1 cellular context compared by ENCODE assay signal in the genomic region with DNA sequence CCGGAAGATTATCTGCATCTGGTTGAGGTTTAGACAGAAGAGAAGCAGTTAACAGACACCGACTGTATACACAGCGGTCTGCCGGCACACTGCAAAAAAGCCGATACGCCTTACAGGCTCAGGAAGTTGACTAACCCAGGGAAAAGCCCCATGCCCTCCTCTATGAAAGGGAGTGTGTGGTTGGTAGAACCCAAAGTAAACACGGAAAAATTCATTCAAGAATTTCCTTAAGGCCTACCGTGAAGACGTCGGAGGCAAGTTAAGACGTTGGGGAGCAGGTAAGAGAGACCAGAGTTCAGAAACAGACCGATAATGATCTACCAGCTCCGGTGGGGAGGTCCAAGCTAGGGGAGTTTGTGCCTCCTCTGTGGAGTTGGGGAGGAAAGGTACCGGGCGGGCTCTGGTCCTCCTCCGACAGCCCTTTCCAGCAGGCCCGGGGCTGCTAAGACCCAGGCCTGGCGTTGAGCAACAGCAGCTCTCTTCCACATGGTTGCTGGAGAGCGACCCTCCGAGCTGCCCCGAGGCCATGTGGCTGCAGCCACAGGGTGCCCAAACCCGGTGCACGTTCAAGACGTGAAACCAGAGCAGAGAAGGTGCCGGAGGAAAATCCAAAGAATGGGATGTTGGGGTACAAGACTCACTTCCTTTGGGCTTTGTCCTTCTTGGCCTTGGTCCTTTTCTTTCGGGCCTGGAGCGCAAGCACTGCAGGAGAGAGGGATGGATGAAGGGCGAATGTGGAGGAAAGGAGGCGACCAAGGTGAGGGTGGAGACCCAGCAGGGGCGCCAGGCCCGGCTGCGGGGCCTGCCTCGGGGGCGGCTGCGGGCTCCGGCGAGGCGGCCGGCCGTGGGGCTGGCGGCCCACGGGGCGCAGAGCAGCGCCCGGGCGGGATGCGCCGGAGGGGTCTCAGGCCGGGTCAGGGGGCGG.
TF ChIP-seq lines count a peak whose summit lies in the region.

No MANE protein-coding gene starts in this region.

TF ChIP-seq in HEK293, 187 proteins besides CTCF, POLR2A, EP300 and RAD21 (continued from another document and continues in another):
- TF ChIP-seq GLIS2 (tag by site-specific recombination; IDR thresholded peaks at IDR 0.05) (peak; percentile 60), ZNF677 (tag by site-specific recombination; IDR thresholded peaks at IDR 0.05) (no peak), ZNF660 (tag by site-specific recombination; IDR thresholded peaks at IDR 0.05) (0 out of 2 replicates have a peak, but pooled peaks have one; percentile 7), ZNF274 (IDR thresholded peaks at IDR 0.05; ENCODE audit: low read length) (no peak), ZNF274 (tag by site-specific recombination; IDR thresholded peaks at IDR 0.05; ENCODE audit: borderline replicate concordance) (no peak), ZNF133 (tag by site-specific recombination; IDR thresholded peaks at IDR 0.05) (no peak), ZNF558 (tag by site-specific recombination; IDR thresholded peaks at IDR 0.05) (no peak), ZNF837 (tag by site-specific recombination; IDR thresholded peaks at IDR 0.05) (no peak), ZIC2 (tag by site-specific recombination; IDR thresholded peaks at IDR 0.05) (peak; percentile 56; the same call in 1 of the 2 replicates), PRDM1 (tag by site-specific recombination; IDR thresholded peaks at IDR 0.05) (no peak; the same call in 1 of the 2 replicates), ZNF514 (tag by site-specific recombination; IDR thresholded peaks at IDR 0.05) (no peak), ZNF391 (tag by site-specific recombination; IDR thresholded peaks at IDR 0.05; ENCODE audit: borderline replicate concordance, low read depth) (no peak), ZNF155 (tag by site-specific recombination; IDR thresholded peaks at IDR 0.05) (no peak), ZNF654 (tag by site-specific recombination; IDR thresholded peaks at IDR 0.05; ENCODE audit: low read depth) (no peak), ZNF830 (tag by site-specific recombination; IDR thresholded peaks at IDR 0.05; ENCODE audit: low read depth) (no peak), ZNF24 (tag by site-specific recombination; IDR thresholded peaks at IDR 0.05) (no peak), KLF8 (tag by site-specific recombination; IDR thresholded peaks at IDR 0.05) (no peak), ZNF548 (tag by site-specific recombination; IDR thresholded peaks at IDR 0.05) (no peak), ZNF560 (tag by site-specific recombination; IDR thresholded peaks at IDR 0.05; ENCODE audit: borderline replicate concordance) (no peak), ZNF596 (tag by site-specific recombination; IDR thresholded peaks at IDR 0.05) (no peak), ZNF610 (tag by site-specific recombination; IDR thresholded peaks at IDR 0.05; ENCODE audit: borderline replicate concordance) (no peak), ZFP37 (tag by site-specific recombination; IDR thresholded peaks at IDR 0.05) (no peak), ZNF335 (tag by site-specific recombination; conservative IDR thresholded peaks at IDR 0.05) (peak; percentile 78), ZNF549 (tag by site-specific recombination; IDR thresholded peaks at IDR 0.05) (no peak), ZNF157 (tag by site-specific recombination; IDR thresholded peaks at IDR 0.05) (no peak), ZNF658 (tag by site-specific recombination; IDR thresholded peaks at IDR 0.05) (no peak), ZNF350 (tag by site-specific recombination; IDR thresholded peaks at IDR 0.05) (no peak), OVOL3 (tag by site-specific recombination; IDR thresholded peaks at IDR 0.05) (no peak), ZNF214 (tag by site-specific recombination; IDR thresholded peaks at IDR 0.05; ENCODE audit: borderline replicate concordance) (no peak), ZSCAN16 (tag by site-specific recombination; IDR thresholded peaks at IDR 0.05) (no peak), ZNF626 (tag by site-specific recombination; IDR thresholded peaks at IDR 0.05) (no peak), HOXD13 (CRISPR knock-in tag; IDR thresholded peaks at IDR 0.05; ENCODE audit: borderline replicate concordance) (no peak), ZNF239 (tag by site-specific recombination; IDR thresholded peaks at IDR 0.05) (no peak), ZEB2 (tag by site-specific recombination; IDR thresholded peaks at IDR 0.05) (peak; percentile 34; the same call in 1 of the 2 replicates), ZNF266 (tag by site-specific recombination; IDR thresholded peaks at IDR 0.05; ENCODE audit: low read depth) (no peak), SCRT2 (tag by site-specific recombination; IDR thresholded peaks at IDR 0.05) (no peak), ZXDB (tag by site-specific recombination; IDR thresholded peaks at IDR 0.05) (no peak; the same call in 1 of the 2 replicates), ZNF184 (tag by site-specific recombination; IDR thresholded peaks at IDR 0.05) (no peak), ZNF211 (tag by site-specific recombination; IDR thresholded peaks at IDR 0.05; ENCODE audit: low read depth) (no peak), KLF7 (tag by site-specific recombination; IDR thresholded peaks at IDR 0.05; ENCODE audit: borderline replicate concordance) (no peak), GFI1B (tag by site-specific recombination; IDR thresholded peaks at IDR 0.05) (no peak), GLI4 (tag by site-specific recombination; IDR thresholded peaks at IDR 0.05) (no peak), BCL11B (tag by site-specific recombination; IDR thresholded peaks at IDR 0.05; ENCODE audit: low read depth) (no peak), ZNF768 (tag by site-specific recombination; IDR thresholded peaks at IDR 0.05) (no peak)
- TF ChIP-seq, protein P1, sequence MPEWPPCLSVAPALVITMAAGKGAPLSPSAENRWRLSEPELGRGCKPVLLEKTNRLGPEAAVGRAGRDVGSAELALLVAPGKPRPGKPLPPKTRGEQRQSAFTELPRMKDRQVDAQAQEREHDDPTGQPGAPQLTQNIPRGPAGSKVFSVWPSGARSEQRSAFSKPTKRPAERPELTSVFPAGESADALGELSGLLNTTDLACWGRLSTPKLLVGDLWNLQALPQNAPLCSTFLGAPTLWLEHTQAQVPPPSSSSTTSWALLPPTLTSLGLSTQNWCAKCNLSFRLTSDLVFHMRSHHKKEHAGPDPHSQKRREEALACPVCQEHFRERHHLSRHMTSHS (tag by site-specific recombination; IDR thresholded peaks at IDR 0.05) = no peak
- TF ChIP-seq, protein P2, sequence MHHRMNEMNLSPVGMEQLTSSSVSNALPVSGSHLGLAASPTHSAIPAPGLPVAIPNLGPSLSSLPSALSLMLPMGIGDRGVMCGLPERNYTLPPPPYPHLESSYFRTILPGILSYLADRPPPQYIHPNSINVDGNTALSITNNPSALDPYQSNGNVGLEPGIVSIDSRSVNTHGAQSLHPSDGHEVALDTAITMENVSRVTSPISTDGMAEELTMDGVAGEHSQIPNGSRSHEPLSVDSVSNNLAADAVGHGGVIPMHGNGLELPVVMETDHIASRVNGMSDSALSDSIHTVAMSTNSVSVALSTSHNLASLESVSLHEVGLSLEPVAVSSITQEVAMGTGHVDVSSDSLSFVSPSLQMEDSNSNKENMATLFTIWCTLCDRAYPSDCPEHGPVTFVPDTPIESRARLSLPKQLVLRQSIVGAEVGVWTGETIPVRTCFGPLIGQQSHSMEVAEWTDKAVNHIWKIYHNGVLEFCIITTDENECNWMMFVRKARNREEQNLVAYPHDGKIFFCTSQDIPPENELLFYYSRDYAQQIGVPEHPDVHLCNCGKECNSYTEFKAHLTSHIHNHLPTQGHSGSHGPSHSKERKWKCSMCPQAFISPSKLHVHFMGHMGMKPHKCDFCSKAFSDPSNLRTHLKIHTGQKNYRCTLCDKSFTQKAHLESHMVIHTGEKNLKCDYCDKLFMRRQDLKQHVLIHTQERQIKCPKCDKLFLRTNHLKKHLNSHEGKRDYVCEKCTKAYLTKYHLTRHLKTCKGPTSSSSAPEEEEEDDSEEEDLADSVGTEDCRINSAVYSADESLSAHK (tag by site-specific recombination; IDR thresholded peaks at IDR 0.05) = no peak
- TF ChIP-seq, protein P3, sequence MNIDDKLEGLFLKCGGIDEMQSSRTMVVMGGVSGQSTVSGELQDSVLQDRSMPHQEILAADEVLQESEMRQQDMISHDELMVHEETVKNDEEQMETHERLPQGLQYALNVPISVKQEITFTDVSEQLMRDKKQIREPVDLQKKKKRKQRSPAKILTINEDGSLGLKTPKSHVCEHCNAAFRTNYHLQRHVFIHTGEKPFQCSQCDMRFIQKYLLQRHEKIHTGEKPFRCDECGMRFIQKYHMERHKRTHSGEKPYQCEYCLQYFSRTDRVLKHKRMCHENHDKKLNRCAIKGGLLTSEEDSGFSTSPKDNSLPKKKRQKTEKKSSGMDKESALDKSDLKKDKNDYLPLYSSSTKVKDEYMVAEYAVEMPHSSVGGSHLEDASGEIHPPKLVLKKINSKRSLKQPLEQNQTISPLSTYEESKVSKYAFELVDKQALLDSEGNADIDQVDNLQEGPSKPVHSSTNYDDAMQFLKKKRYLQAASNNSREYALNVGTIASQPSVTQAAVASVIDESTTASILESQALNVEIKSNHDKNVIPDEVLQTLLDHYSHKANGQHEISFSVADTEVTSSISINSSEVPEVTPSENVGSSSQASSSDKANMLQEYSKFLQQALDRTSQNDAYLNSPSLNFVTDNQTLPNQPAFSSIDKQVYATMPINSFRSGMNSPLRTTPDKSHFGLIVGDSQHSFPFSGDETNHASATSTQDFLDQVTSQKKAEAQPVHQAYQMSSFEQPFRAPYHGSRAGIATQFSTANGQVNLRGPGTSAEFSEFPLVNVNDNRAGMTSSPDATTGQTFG (tag by site-specific recombination; IDR thresholded peaks at IDR 0.05; ENCODE audit: borderline replicate concordance) = no peak
- TF ChIP-seq, protein P4, sequence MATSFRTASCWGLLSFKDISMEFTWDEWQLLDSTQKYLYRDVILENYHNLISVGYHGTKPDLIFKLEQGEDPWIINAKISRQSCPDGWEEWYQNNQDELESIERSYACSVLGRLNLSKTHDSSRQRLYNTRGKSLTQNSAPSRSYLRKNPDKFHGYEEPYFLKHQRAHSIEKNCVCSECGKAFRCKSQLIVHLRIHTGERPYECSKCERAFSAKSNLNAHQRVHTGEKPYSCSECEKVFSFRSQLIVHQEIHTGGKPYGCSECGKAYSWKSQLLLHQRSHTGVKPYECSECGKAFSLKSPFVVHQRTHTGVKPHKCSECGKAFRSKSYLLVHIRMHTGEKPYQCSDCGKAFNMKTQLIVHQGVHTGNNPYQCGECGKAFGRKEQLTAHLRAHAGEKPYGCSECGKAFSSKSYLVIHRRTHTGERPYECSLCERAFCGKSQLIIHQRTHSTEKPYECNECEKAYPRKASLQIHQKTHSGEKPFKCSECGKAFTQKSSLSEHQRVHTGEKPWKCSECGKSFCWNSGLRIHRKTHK (tag by site-specific recombination; IDR thresholded peaks at IDR 0.05) = no peak
- TF ChIP-seq, protein P5, sequence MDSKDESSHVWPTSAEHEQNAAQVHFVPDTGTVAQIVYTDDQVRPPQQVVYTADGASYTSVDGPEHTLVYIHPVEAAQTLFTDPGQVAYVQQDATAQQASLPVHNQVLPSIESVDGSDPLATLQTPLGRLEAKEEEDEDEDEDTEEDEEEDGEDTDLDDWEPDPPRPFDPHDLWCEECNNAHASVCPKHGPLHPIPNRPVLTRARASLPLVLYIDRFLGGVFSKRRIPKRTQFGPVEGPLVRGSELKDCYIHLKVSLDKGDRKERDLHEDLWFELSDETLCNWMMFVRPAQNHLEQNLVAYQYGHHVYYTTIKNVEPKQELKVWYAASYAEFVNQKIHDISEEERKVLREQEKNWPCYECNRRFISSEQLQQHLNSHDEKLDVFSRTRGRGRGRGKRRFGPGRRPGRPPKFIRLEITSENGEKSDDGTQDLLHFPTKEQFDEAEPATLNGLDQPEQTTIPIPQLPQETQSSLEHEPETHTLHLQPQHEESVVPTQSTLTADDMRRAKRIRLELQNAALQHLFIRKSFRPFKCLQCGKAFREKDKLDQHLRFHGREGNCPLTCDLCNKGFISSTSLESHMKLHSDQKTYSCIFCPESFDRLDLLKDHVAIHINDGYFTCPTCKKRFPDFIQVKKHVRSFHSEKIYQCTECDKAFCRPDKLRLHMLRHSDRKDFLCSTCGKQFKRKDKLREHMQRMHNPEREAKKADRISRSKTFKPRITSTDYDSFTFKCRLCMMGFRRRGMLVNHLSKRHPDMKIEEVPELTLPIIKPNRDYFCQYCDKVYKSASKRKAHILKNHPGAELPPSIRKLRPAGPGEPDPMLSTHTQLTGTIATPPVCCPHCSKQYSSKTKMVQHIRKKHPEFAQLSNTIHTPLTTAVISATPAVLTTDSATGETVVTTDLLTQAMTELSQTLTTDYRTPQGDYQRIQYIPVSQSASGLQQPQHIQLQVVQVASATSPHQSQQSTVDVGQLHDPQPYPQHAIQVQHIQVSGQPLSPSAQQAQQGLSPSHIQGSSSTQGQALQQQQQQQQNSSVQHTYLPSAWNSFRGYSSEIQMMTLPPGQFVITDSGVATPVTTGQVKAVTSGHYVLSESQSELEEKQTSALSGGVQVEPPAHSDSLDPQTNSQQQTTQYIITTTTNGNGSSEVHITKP (tag by site-specific recombination; IDR thresholded peaks at IDR 0.05) = peak; percentile 63
- TF ChIP-seq, protein P6, sequence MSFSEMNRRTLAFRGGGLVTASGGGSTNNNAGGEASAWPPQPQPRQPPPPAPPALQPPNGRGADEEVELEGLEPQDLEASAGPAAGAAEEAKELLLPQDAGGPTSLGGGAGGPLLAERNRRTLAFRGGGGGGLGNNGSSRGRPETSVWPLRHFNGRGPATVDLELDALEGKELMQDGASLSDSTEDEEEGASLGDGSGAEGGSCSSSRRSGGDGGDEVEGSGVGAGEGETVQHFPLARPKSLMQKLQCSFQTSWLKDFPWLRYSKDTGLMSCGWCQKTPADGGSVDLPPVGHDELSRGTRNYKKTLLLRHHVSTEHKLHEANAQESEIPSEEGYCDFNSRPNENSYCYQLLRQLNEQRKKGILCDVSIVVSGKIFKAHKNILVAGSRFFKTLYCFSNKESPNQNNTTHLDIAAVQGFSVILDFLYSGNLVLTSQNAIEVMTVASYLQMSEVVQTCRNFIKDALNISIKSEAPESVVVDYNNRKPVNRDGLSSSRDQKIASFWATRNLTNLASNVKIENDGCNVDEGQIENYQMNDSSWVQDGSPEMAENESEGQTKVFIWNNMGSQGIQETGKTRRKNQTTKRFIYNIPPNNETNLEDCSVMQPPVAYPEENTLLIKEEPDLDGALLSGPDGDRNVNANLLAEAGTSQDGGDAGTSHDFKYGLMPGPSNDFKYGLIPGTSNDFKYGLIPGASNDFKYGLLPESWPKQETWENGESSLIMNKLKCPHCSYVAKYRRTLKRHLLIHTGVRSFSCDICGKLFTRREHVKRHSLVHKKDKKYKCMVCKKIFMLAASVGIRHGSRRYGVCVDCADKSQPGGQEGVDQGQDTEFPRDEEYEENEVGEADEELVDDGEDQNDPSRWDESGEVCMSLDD (tag by site-specific recombination; IDR thresholded peaks at IDR 0.05) = 0 out of 2 replicates have a peak, but pooled peaks have one; percentile 28
- TF ChIP-seq, protein P7, sequence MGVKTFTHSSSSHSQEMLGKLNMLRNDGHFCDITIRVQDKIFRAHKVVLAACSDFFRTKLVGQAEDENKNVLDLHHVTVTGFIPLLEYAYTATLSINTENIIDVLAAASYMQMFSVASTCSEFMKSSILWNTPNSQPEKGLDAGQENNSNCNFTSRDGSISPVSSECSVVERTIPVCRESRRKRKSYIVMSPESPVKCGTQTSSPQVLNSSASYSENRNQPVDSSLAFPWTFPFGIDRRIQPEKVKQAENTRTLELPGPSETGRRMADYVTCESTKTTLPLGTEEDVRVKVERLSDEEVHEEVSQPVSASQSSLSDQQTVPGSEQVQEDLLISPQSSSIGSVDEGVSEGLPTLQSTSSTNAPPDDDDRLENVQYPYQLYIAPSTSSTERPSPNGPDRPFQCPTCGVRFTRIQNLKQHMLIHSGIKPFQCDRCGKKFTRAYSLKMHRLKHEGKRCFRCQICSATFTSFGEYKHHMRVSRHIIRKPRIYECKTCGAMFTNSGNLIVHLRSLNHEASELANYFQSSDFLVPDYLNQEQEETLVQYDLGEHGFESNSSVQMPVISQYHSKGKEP (tag by site-specific recombination; IDR thresholded peaks at IDR 0.05) = no peak
